23 cellular contexts compared by ENCODE assay signal in the genomic region with DNA sequence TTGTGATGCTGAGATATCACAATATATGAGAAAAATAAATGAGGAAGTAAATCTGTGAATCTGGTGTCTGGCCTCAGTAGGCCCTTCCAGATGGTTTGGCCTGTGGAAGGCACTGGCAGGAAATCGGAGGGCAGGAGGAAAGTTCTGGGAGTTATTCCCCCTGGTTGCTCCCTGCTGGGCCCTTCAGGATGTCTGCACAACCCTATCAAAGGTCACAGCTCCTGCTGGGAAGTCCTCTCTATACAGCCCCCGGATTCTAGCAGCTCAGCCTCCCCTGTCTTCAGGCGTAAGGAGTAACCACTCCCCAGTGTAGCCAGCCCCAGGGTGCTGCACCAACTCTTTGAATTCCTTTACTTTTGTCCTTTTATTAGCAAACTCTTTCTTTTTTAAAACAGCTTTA. TPM values are rescaled to one million over a fixed set of nuclear protein-coding genes. Genes with fewer than 3 reads are reported as not detected.
DNase-seq lines count a peak whose midpoint lies in the region; ATAC-seq, FAIRE-seq and TF ChIP-seq lines count a peak whose summit lies in the region.
"Had no signal": no experiment of that assay in that cellular context is flagged by ENCODE, and none has a peak within 500 bp of the region (broad histone marks: within the 10 kb centered on the region; RNA-seq: fewer than 3 reads in every experiment).

No MANE protein-coding gene starts in this region.

- H3K27me3 Mint-ChIP-seq in activated T-helper 2 cell treated with anti-CD3 and anti-CD28 coated beads, Interferon-gamma antibody, Interleukin-2, Interleukin-4, amounts not matched to agents 10 μg/mL and 5 μg/mL and 100 μg/mL, durations not matched to agents 14 hours and 24 hours and 36 hours (ENCODE audit: low read depth) = no peaks in the 10 kb centered on the region
- H3K27me3 Mint-ChIP-seq in endothelial cell (ENCODE audit: unreplicated experiment) = peaks cover 2% of the 10 kb centered on the region
- H3K27me3 Mint-ChIP-seq: CD4-positive, alpha-beta memory T cell had no signal

- intact Hi-C loops in Right ventricle myocardium inferior (cut with DNase I) = no loop called here
- intact Hi-C loops in left ventricle myocardium inferior (cut with micrococcal nuclease) = no loop called here
- intact Hi-C loops in posterior vena cava (cut with DNase I) = no loop called here
- intact Hi-C loops in activated T-helper 2 cell treated with anti-CD3 and anti-CD28 coated beads, Interferon-gamma antibody, Interleukin-2, Interleukin-4, amounts not matched to agents 10 μg/mL and 5 μg/mL and 100 μg/mL, durations not matched to agents 14 hours and 24 hours and 36 hours (cut with micrococcal nuclease) = no loop called here

- peaks cover 2% of the 10 kb centered on the region for H3K9me3 Mint-ChIP-seq in activated T-helper 2 cell treated with anti-CD3 and anti-CD28 coated beads, Interferon-gamma antibody, Interleukin-2, Interleukin-4, amounts not matched to agents 10 μg/mL and 5 μg/mL and 100 μg/mL, durations not matched to agents 14 hours and 24 hours and 36 hours
- H3K9me3 Mint-ChIP-seq in endothelial cell (ENCODE audit: unreplicated experiment) = no peaks in the 10 kb centered on the region

- peaks cover 79% of the 10 kb centered on the region for H3K79me2 ChIP-seq in keratinocyte (ENCODE audit: control insufficient read depth, insufficient read depth, low read length)

- no peaks in the 10 kb centered on the region for H3K36me3 Mint-ChIP-seq in activated T-helper 2 cell treated with anti-CD3 and anti-CD28 coated beads, Interferon-gamma antibody, Interleukin-2, Interleukin-4, amounts not matched to agents 10 μg/mL and 5 μg/mL and 100 μg/mL, durations not matched to agents 14 hours and 24 hours and 36 hours (ENCODE audit: low read depth)
- peaks cover 4% of the 10 kb centered on the region for H3K36me3 Mint-ChIP-seq in endothelial cell (ENCODE audit: low read depth, unreplicated experiment)
- H3K36me3 Mint-ChIP-seq: CD14-positive monocyte had no signal

- no peak overlapping the region for H2AFZ ChIP-seq in keratinocyte (ENCODE audit: control insufficient read depth, low read length)
- H2AFZ ChIP-seq: GM23248 had no signal

- dilution Hi-C loops in keratinocyte (cut with MboI; ENCODE audit: extremely low pct_ligation_motif_present, low sequenced_read_pairs) = no loop called here

- no peak overlapping the region for H3K27ac Mint-ChIP-seq in activated T-helper 2 cell treated with anti-CD3 and anti-CD28 coated beads, Interferon-gamma antibody, Interleukin-2, Interleukin-4, amounts not matched to agents 10 μg/mL and 5 μg/mL and 100 μg/mL, durations not matched to agents 14 hours and 24 hours and 36 hours
- H3K27ac Mint-ChIP-seq in endothelial cell (ENCODE audit: unreplicated experiment) = no peak overlapping the region
- H3K27ac Mint-ChIP-seq: CD14-positive monocyte had no signal

- peaks cover 64% of the 10 kb centered on the region for H3K27me3 ChIP-seq in left ventricle myocardium inferior (ENCODE audit: low read depth)
- H3K27me3 ChIP-seq in keratinocyte (ENCODE audit: control insufficient read depth, extremely low read depth, insufficient read depth, low read length) = no peaks in the 10 kb centered on the region
- H3K27me3 ChIP-seq: BLaER1 had no signal

- ATAC-seq in Right ventricle myocardium inferior = no peak
- ATAC-seq: A549 had no signal

- H3K4me3 ChIP-seq in left ventricle myocardium inferior = no peak overlapping the region
- H3K4me3 ChIP-seq in keratinocyte (ENCODE audit: control insufficient read depth in 2 of 3, extremely low read depth in 1 of 3, insufficient read depth in 2 of 3, low read depth in 1 of 3, low read length in 3 of 3) = no peak overlapping the region
- H3K4me3 ChIP-seq: A549, BLaER1, GM23248, HAP-1 had no signal

- H3K4me3 Mint-ChIP-seq in activated T-helper 2 cell treated with anti-CD3 and anti-CD28 coated beads, Interferon-gamma antibody, Interleukin-2, Interleukin-4, amounts not matched to agents 10 μg/mL and 5 μg/mL and 100 μg/mL, durations not matched to agents 14 hours and 24 hours and 36 hours (ENCODE audit: low read depth) = no peak overlapping the region
- no peak overlapping the region for H3K4me3 Mint-ChIP-seq in endothelial cell (ENCODE audit: unreplicated experiment)
- H3K4me3 Mint-ChIP-seq: CD14-positive monocyte; CD4-positive, alpha-beta memory T cell had no signal

- H3K4me1 ChIP-seq in left ventricle myocardium inferior = no peaks in the 10 kb centered on the region
- peaks cover 72% of the 10 kb centered on the region for H3K4me1 ChIP-seq in keratinocyte (ENCODE audit: control insufficient read depth, extremely low read depth, insufficient read depth, low read length)
- H3K4me1 ChIP-seq: A549, BLaER1, HAP-1 had no signal

- H3K27ac ChIP-seq in left ventricle myocardium inferior (replicated peaks) (no peak overlapping the region), keratinocyte (ENCODE audit: control insufficient read depth, insufficient read depth, low read length) (peak overlapping the region; percentile 82)
- H3K27ac ChIP-seq: 22Rv1, A549, BLaER1, GM23248 had no signal

- FAIRE-seq in keratinocyte (lab: Jason Lieb, UNC) = no peak
- FAIRE-seq: A549, GM12892, GM18507 had no signal

- no peak overlapping the region for H3K4me2 ChIP-seq in keratinocyte (ENCODE audit: control insufficient read depth, extremely low read depth, insufficient read depth, low read depth, low read length)
- H3K4me2 ChIP-seq: A549, BLaER1 had no signal

- no peaks in the 10 kb centered on the region for H3K36me3 ChIP-seq in left ventricle myocardium inferior
- H3K36me3 ChIP-seq in keratinocyte (ENCODE audit: control insufficient read depth in 2 of 2, extremely low read depth in 1 of 2, insufficient read depth in 2 of 2, low read length in 2 of 2) = peaks cover 10 to 54% of the 10 kb centered on the region in 2 experiments
- H3K36me3 ChIP-seq: BLaER1, HAP-1 had no signal

- no peaks in the 10 kb centered on the region for H4K20me1 ChIP-seq in keratinocyte (ENCODE audit: control insufficient read depth, extremely low read depth, insufficient read depth, low read length)
- H4K20me1 ChIP-seq: BLaER1 had no signal

- H3K9me3 ChIP-seq in left ventricle myocardium inferior (replicated peaks) (peaks cover 10% of the 10 kb centered on the region), keratinocyte (ENCODE audit: control insufficient read depth, low read depth, low read length) (peaks cover 16% of the 10 kb centered on the region)
- H3K9me3 ChIP-seq: A549, HAP-1 had no signal

- H3K9ac ChIP-seq in keratinocyte (ENCODE audit: control insufficient read depth, extremely low read depth, insufficient read depth, low read length) = no peak overlapping the region
- H3K9ac ChIP-seq: BLaER1, GM23248 had no signal

- no peaks in the 10 kb centered on the region for H3K4me1 Mint-ChIP-seq in activated T-helper 2 cell treated with anti-CD3 and anti-CD28 coated beads, Interferon-gamma antibody, Interleukin-2, Interleukin-4, amounts not matched to agents 10 μg/mL and 5 μg/mL and 100 μg/mL, durations not matched to agents 14 hours and 24 hours and 36 hours (ENCODE audit: low read depth)
- no peaks in the 10 kb centered on the region for H3K4me1 Mint-ChIP-seq in endothelial cell (ENCODE audit: unreplicated experiment)
- H3K4me1 Mint-ChIP-seq: CD14-positive monocyte had no signal

- DNase-seq in Right ventricle myocardium inferior (ENCODE audit: missing footprints) = peak; percentile 1
- DNase-seq in left ventricle myocardium inferior = no peak
- DNase-seq in keratinocyte (ENCODE audit: low read depth, low spot score) = no peak
- peak; percentile 15 for DNase-seq in posterior vena cava (ENCODE audit: low spot score)
- no peak for DNase-seq in activated T-helper 2 cell treated with anti-CD3 and anti-CD28 coated beads, Interferon-gamma antibody, Interleukin-2, Interleukin-4, amounts not matched to agents 10 μg/mL and 5 μg/mL and 100 μg/mL, durations not matched to agents 14 hours and 24 hours and 36 hours (ENCODE audit: low spot score)
- no peak for DNase-seq in endothelial cell (ENCODE audit: low spot score)
- no peak for DNase-seq in NCI-H1436 (lab: John Stamatoyannopoulos, UW)
- DNase-seq in NCI-H345 (lab: John Stamatoyannopoulos, UW) = no peak
- DNase-seq: CD4-positive, alpha-beta memory T cell; DMS153; DMS79; GDM1; GM23248 had no signal

- TF ChIP-seq CTCF in left ventricle myocardium inferior (IDR thresholded peaks at IDR 0.05; ENCODE audit: borderline replicate concordance) (no peak), keratinocyte (optimal IDR thresholded peaks at IDR 0.05 in 1 of 3, IDR thresholded peaks at IDR 0.05 in 1 of 3, conservative IDR thresholded peaks at IDR 0.05 in 1 of 3; ENCODE audit: extremely low read depth in 1 of 3, insufficient read depth in 2 of 3, low read length in 3 of 3) (no peak), endothelial cell (IDR thresholded peaks at IDR 0.05; ENCODE audit: unreplicated experiment) (no peak)

- H3K9me1 ChIP-seq in keratinocyte (ENCODE audit: control insufficient read depth, extremely low read depth, insufficient read depth, low read length) = peaks cover 10% of the 10 kb centered on the region

RNA-seq across cellular contexts. Expression of gene WNT7A, which starts 56.2 kb away (rescaled TPM):
- total RNA-seq in Right ventricle myocardium inferior = not detected
- not detected for total RNA-seq in left ventricle myocardium inferior
- polyA plus RNA-seq in keratinocyte = 13.0 to 36.7 TPM (median 20.3 TPM) in 3 replicates
- polyA plus RNA-seq in keratinocyte (2011; ENCODE audit: low read depth) = 5.5 TPM
- 16.2 and 26.7 TPM in 2 replicates for polyA plus RNA-seq in keratinocyte (2011; cell fraction: cytosol; rRNA removed)
- 26.3 and 31.8 TPM in 2 replicates for polyA plus RNA-seq in keratinocyte (2011; cell fraction: nucleus; rRNA removed)
- polyA plus RNA-seq in keratinocyte (2012; ENCODE audit: low replicate concordance) = 8.2 and 51.3 TPM in 2 replicates
- 17.3 to 89.8 TPM (median 32.9 TPM) in 3 replicates for polyA minus RNA-seq in keratinocyte
- polyA minus RNA-seq in keratinocyte (2011; cell fraction: cytosol; rRNA and poly(A)+ RNA removed) = 39.5 TPM
- 30.3 and 32.0 TPM in 2 replicates for polyA minus RNA-seq in keratinocyte (2011; cell fraction: nucleus; rRNA and poly(A)+ RNA removed)
- not detected for total RNA-seq in posterior vena cava
- not detected in 2 replicates for total RNA-seq in activated T-helper 2 cell treated with anti-CD3 and anti-CD28 coated beads, Interferon-gamma antibody, Interleukin-2, Interleukin-4, amounts not matched to agents 10 μg/mL and 5 μg/mL and 100 μg/mL, durations not matched to agents 14 hours and 24 hours and 36 hours
- not detected for total RNA-seq in endothelial cell (ENCODE audit: unreplicated experiment)
- total RNA-seq: GM23248, H4, HT-29 had no signal
- polyA plus RNA-seq: AG04450, CD14-positive monocyte, GM23248 had no signal

Comparison
In these comparisons a context has a peak if more than half of its experiments do, and no peak if none do; other contexts are left out.
1. DNase-seq: peak in Right ventricle myocardium inferior (single experiment) and posterior vena cava (single experiment); none in left ventricle myocardium inferior (single experiment), keratinocyte (single experiment), activated T-helper 2 cell treated with anti-CD3 and anti-CD28 coated beads, Interferon-gamma antibody, Interleukin-2, Interleukin-4, amounts not matched to agents 10 μg/mL and 5 μg/mL and 100 μg/mL, durations not matched to agents 14 hours and 24 hours and 36 hours (single experiment), endothelial cell (single experiment), NCI-H1436 (single experiment) and NCI-H345 (single experiment).